Comparison of ENCODE assay signal across 21 cellular contexts in genomic region chr7:4823442-4824119, GRCh38. TPM values are rescaled to one million over a fixed set of nuclear protein-coding genes. Genes with fewer than 3 reads are reported as not detected.
DNase-seq lines count a peak whose midpoint lies in the region; ATAC-seq, FAIRE-seq and TF ChIP-seq lines count a peak whose summit lies in the region.
"Had no signal": no experiment of that assay in that cellular context is flagged by ENCODE, and none has a peak within 500 bp of the region (broad histone marks: within the 10 kb centered on the region; RNA-seq: fewer than 3 reads in every experiment).

No MANE protein-coding gene starts in this region.

- peak overlapping the region; percentile 13 for H3K18ac ChIP-seq in neuronal stem cell (ENCODE audit: low read length)

- no peak overlapping the region for H3K14ac ChIP-seq in neuronal stem cell (ENCODE audit: low read length)

- H3K27ac ChIP-seq in BLaER1 (0 out of 2 replicates have a peak overlapping the region, but pooled peaks have one; percentile 35), K562 (ENCODE audit: extremely low read depth, low read depth, low read length) (no peak overlapping the region), neuronal stem cell (replicated peaks; ENCODE audit: low read length) (no peak overlapping the region)
- H3K27ac ChIP-seq: SJSA1 had no signal

- H3K79me1 ChIP-seq in neuronal stem cell (ENCODE audit: low read depth, low read length): peaks cover 2% of the 10 kb centered on the region

- H3K4me3 ChIP-seq in BLaER1 (no peak overlapping the region), H7 (ENCODE audit: insufficient read depth, low read depth, low read length) (no peak overlapping the region), K562 (no peak overlapping the region), neuronal stem cell (ENCODE audit: low read length in 2 of 2) (no peak overlapping the region)
- H3K4me3 ChIP-seq: SJSA1 had no signal

- H2BK5ac ChIP-seq in neuronal stem cell (ENCODE audit: low read length): peak overlapping the region; percentile 75

- H2AFZ ChIP-seq in K562 (ENCODE audit: low read depth, low read length) (no peak overlapping the region), neuronal stem cell (ENCODE audit: low read length) (no peak overlapping the region)

- no peaks in the 10 kb centered on the region for H3K9me1 ChIP-seq in K562 (ENCODE audit: control insufficient read depth, insufficient read depth, low read length)

- CTCF ChIA-PET in K562 (lab: Yijun Ruan, JAX; ENCODE audit: low intra/inter-chr PET ratio): no interaction called here

- in situ Hi-C loops in K562 (cut with MboI): no loop called here

- DNase-seq in H7 (peak; percentile 37), K562 (ENCODE audit: extremely low read depth in 1 of 4, low spot score in 3 of 4) (no peak), neuronal stem cell (ENCODE audit: low spot score) (no peak), mucosa of gallbladder (ENCODE audit: low spot score) (no peak)
- no peak for DNase-seq in activated T-cell treated with anti-CD3 and anti-CD28 coated beads, Interleukin-2, amount 50 U/mL, for 48 hours
- DNase-seq: Caco-2; CD4-positive, alpha-beta T cell; DMS 273 treated with DMSO at 0.1 percent for 48 hours; GDM1; NCI-H1694; NCI-H2081 treated with DMSO at 0.1 percent for 48 hours; NCI-H2171 treated with DMSO at 0.1 percent for 48 hours; NCI-H524 treated with DMSO at 0.1 percent for 48 hours had no signal

- POLR2A ChIA-PET in K562 (lab: Yijun Ruan, JAX): no interaction called here

- no peak overlapping the region for H3K4ac ChIP-seq in neuronal stem cell (ENCODE audit: low read length)

- BruUV-seq in K562 (replicated peaks; lab: Mats Ljungman, UMichigan): no TSS peak

- no peak overlapping the region for H3K23ac ChIP-seq in neuronal stem cell (ENCODE audit: low read depth, low read length, poor library complexity)

- FAIRE-seq in K562 (lab: Jason Lieb, UNC): no peak
- FAIRE-seq: GM19239, RCC 7860 had no signal

- H2BK120ac ChIP-seq in neuronal stem cell (ENCODE audit: low read depth, low read length): no peak overlapping the region

- TF ChIP-seq RAD21 in K562 (CRISPR knock-in tag; conservative IDR thresholded peaks at IDR 0.05 in 1 of 2, IDR thresholded peaks at IDR 0.05 in 1 of 2): no peak

- H2BK12ac ChIP-seq in neuronal stem cell (ENCODE audit: low read length): no peak overlapping the region

- H3K4me2 ChIP-seq in BLaER1: 0 out of 2 replicates have a peak overlapping the region, but pooled peaks have one; percentile 17
- no peak overlapping the region for H3K4me2 ChIP-seq in K562 (ENCODE audit: insufficient read depth, low read length)
- no peak overlapping the region for H3K4me2 ChIP-seq in neuronal stem cell (ENCODE audit: insufficient read depth, low read length, poor library complexity, severe bottlenecking)

- H3K9ac ChIP-seq in BLaER1 (no peak overlapping the region), K562 (ENCODE audit: insufficient read depth in 1 of 2, low read depth in 2 of 2, low read length in 2 of 2) (no peak overlapping the region; a peak in 1 of 4 replicates), neuronal stem cell (ENCODE audit: low read depth, low read length, poor library complexity) (peak overlapping the region; percentile 70)

- no peak for TF ChIP-seq POLR2A in K562 (conservative IDR thresholded peaks at IDR 0.05)

- ATAC-seq in K562 (peak; percentile 34; the same call in 2 of the 3 replicates), HG03457 (IDR thresholded peaks at IDR 0.05; ENCODE audit: unreplicated experiment) (no peak)
- ATAC-seq: Right ventricle myocardium inferior had no signal

- no peak for TF ChIP-seq EP300 in K562 (IDR thresholded peaks at IDR 0.05; ENCODE audit: low read length)

- H4K20me1 ChIP-seq in BLaER1: no peaks in the 10 kb centered on the region
- H4K20me1 ChIP-seq in K562 (replicated peaks; ENCODE audit: control insufficient read depth, insufficient read depth, low read length): no peaks in the 10 kb centered on the region

- H3K9me3 ChIP-seq in BLaER1 (no peaks in the 10 kb centered on the region), K562 (replicated peaks; ENCODE audit: control insufficient read depth, insufficient read depth, low read depth, low read length) (no peaks in the 10 kb centered on the region), neuronal stem cell (replicated peaks in 1 of 2; ENCODE audit: control insufficient read depth in 2 of 2, insufficient read depth in 1 of 2, low read depth in 1 of 2, low read length in 2 of 2) (no peaks in the 10 kb centered on the region)
- H3K9me3 ChIP-seq: Caco-2, SJSA1 had no signal

- 19% methylated on average over 12 of the region's 14 CpGs for WGBS in K562 (ENCODE audit: insufficient coverage, low coverage, missing lambda C conversion rate)
- no CpG with 5 or more reads among the region's 14 CpGs for WGBS in neuronal stem cell (ENCODE audit: extremely low coverage in 2 of 2, insufficient read length in 2 of 2, insufficient replicate concordance in 1 of 2), 2 donors

- no peaks in the 10 kb centered on the region for H3K27me3 ChIP-seq in BLaER1
- H3K27me3 ChIP-seq in H7 (ENCODE audit: control insufficient read depth, insufficient read depth, low read length): no peaks in the 10 kb centered on the region
- H3K27me3 ChIP-seq in K562 (ENCODE audit: control insufficient read depth in 2 of 2, insufficient read depth in 2 of 2, low read length in 2 of 2): peaks cover 0 to 9% of the 10 kb centered on the region in 2 experiments; a peak in 1 of 5 replicates
- H3K27me3 ChIP-seq in neuronal stem cell (ENCODE audit: control insufficient read depth in 3 of 3, insufficient read depth in 3 of 3, low read depth in 1 of 3, low read length in 3 of 3): no peaks in the 10 kb centered on the region

- H3K4me1 ChIP-seq in BLaER1: peaks cover 70% of the 10 kb centered on the region
- H3K4me1 ChIP-seq in K562 (replicated peaks in 1 of 2; ENCODE audit: control insufficient read depth in 2 of 2, insufficient read depth in 2 of 2, low read length in 2 of 2): peaks cover 0 to 33% of the 10 kb centered on the region in 2 experiments; a peak in 2 of 5 replicates
- no peaks in the 10 kb centered on the region for H3K4me1 ChIP-seq in neuronal stem cell (ENCODE audit: control insufficient read depth in 2 of 2, insufficient read depth in 1 of 2, low read depth in 1 of 2, low read length in 2 of 2)
- H3K4me1 ChIP-seq: Caco-2, SJSA1 had no signal

- peak overlapping the region; percentile 63 for H2AK5ac ChIP-seq in neuronal stem cell (ENCODE audit: low read depth, low read length)

- no peaks in the 10 kb centered on the region for H3K79me2 ChIP-seq in K562 (ENCODE audit: control insufficient read depth, insufficient read depth, low read length)

- no peak overlapping the region for H4K91ac ChIP-seq in neuronal stem cell (ENCODE audit: low read depth, low read length, poor library complexity)

- no peaks in the 10 kb centered on the region for H3K36me3 ChIP-seq in BLaER1
- no peaks in the 10 kb centered on the region for H3K36me3 ChIP-seq in H7 (replicated peaks; ENCODE audit: control insufficient read depth, insufficient read depth, low read length)
- no peaks in the 10 kb centered on the region for H3K36me3 ChIP-seq in K562 (ENCODE audit: control insufficient read depth, insufficient read depth, low read length)
- H3K36me3 ChIP-seq in neuronal stem cell (replicated peaks in 1 of 2; ENCODE audit: control insufficient read depth in 2 of 2, insufficient read depth in 2 of 2, low read length in 2 of 2): no peaks in the 10 kb centered on the region
- H3K36me3 ChIP-seq: SJSA1 had no signal

- H4K8ac ChIP-seq in neuronal stem cell (ENCODE audit: low read depth, low read length): no peak overlapping the region

- H2BK15ac ChIP-seq in neuronal stem cell (ENCODE audit: low read length): no peak overlapping the region

- intact Hi-C loops in K562 (cut with micrococcal nuclease): no loop called here

- no peak for TF ChIP-seq CTCF in K562 (IDR thresholded peaks at IDR 0.05 in 2 of 3, conservative IDR thresholded peaks at IDR 0.05 in 1 of 3; ENCODE audit: insufficient read depth in 2 of 3, low read depth in 1 of 3, low read length in 3 of 3)

RNA-seq across cellular contexts. Expression of gene PAPOLB, which starts 38.2 kb away (rescaled TPM):
- total RNA-seq in H7 (2014; rRNA removed; shearing (Covaris generic)): 0.14 TPM in 1 of 2 replicates, not detected in the other
- total RNA-seq in K562 (2011; cell fraction: chromatin; rRNA removed; ENCODE audit: low replicate concordance): 2.8 and 9.8 TPM in 2 replicates
- 1.0 and 1.3 TPM in 2 replicates for total RNA-seq in K562 (2011; cell fraction: nucleolus; rRNA removed)
- 2.3 and 2.8 TPM in 2 replicates for total RNA-seq in K562 (2011; cell fraction: nucleoplasm; rRNA removed)
- 0.12 TPM in 1 of 2 replicates, not detected in the other for total RNA-seq in K562 (2014; rRNA removed)
- total RNA-seq in K562 (2014; rRNA removed; fragmentation: Illumina TruSeq; extraction: Trizol): 0.26 and 0.33 TPM in 2 replicates
- 0.23 and 0.29 TPM in 2 replicates for total RNA-seq in K562 (2015; rRNA removed; fragmentation: Illumina TruSeq; extraction: Trizol)
- total RNA-seq in K562 (2021): 0.16 and 0.25 TPM in 2 replicates
- 0.01 and 0.04 TPM in 2 replicates for polyA plus RNA-seq in K562 (2011; rRNA removed)
- not detected in 2 replicates for polyA plus RNA-seq in K562 (2011; cell fraction: cytosol; rRNA removed)
- 0.16 and 0.20 TPM in 2 replicates for polyA plus RNA-seq in K562 (2011; cell fraction: nucleus; rRNA removed)
- polyA plus RNA-seq in K562 (2012): 0.03 TPM in 1 of 2 replicates, not detected in the other
- polyA plus RNA-seq in K562 (2014; fragmentation: Illumina TruSeq; extraction: Trizol): not detected in 2 replicates
- polyA plus RNA-seq in K562 (2014; fragmentation: Nextera tagmentation; extraction: Ambion mirVana): not detected
- polyA plus RNA-seq in K562 (2014; rRNA removed): 0.05 TPM in 1 of 2 replicates, not detected in the other
- polyA minus RNA-seq in K562 (2011; rRNA and poly(A)+ RNA removed): 0.81 and 0.99 TPM in 2 replicates
- not detected in 2 replicates for polyA minus RNA-seq in K562 (2011; cell fraction: cytosol; rRNA and poly(A)+ RNA removed)
- 0.94 and 1.6 TPM in 2 replicates for polyA minus RNA-seq in K562 (2011; cell fraction: nucleus; rRNA and poly(A)+ RNA removed)
- not detected for polyA plus RNA-seq in neuronal stem cell (2013, experiment 1 of 2)
- polyA plus RNA-seq in neuronal stem cell (2013, experiment 2 of 2): 0.01 TPM
- total RNA-seq in mucosa of gallbladder: 0.14 TPM
- total RNA-seq: Caco-2; CD4-positive, alpha-beta T cell; Daoy; OCI-LY7; SJSA1 had no signal

RNA-seq across cellular contexts. Expression of gene AP5Z1, which starts 48.2 kb away (rescaled TPM):
- 22.4 and 25.6 TPM in 2 replicates for total RNA-seq in H7 (2014; rRNA removed; shearing (Covaris generic))
- 41.6 and 134 TPM in 2 replicates for total RNA-seq in K562 (2011; cell fraction: chromatin; rRNA removed; ENCODE audit: low replicate concordance)
- total RNA-seq in K562 (2011; cell fraction: nucleolus; rRNA removed): 104 and 127 TPM in 2 replicates
- total RNA-seq in K562 (2011; cell fraction: nucleoplasm; rRNA removed): 53.1 and 59.0 TPM in 2 replicates
- total RNA-seq in K562 (2014; rRNA removed) (19.8 and 23.1 TPM in 2 replicates), K562 (2014; rRNA removed; fragmentation: Illumina TruSeq; extraction: Trizol) (2.7 and 3.3 TPM in 2 replicates), K562 (2015; rRNA removed; fragmentation: Illumina TruSeq; extraction: Trizol) (11.1 and 12.6 TPM in 2 replicates), K562 (2021) (25.6 and 31.1 TPM in 2 replicates), mucosa of gallbladder (45.0 TPM)
- polyA plus RNA-seq in K562 (2011; rRNA removed) (6.4 and 13.9 TPM in 2 replicates), K562 (2014; fragmentation: Illumina TruSeq; extraction: Trizol) (4.1 and 9.6 TPM in 2 replicates), K562 (2014; fragmentation: Nextera tagmentation; extraction: Ambion mirVana) (under 1 TPM; 0.06 to 0.98 TPM), K562 (2014; rRNA removed) (22.1 and 26.3 TPM in 2 replicates)
- polyA plus RNA-seq in K562 (2011; cell fraction: cytosol; rRNA removed): 8.3 and 24.8 TPM in 2 replicates
- polyA plus RNA-seq in K562 (2011; cell fraction: nucleus; rRNA removed): 60.3 and 105 TPM in 2 replicates
- 21.4 and 42.0 TPM in 2 replicates for polyA plus RNA-seq in K562 (2012)
- polyA minus RNA-seq in K562 (2011; rRNA and poly(A)+ RNA removed): 2.1 and 3.0 TPM in 2 replicates
- polyA minus RNA-seq in K562 (2011; cell fraction: cytosol; rRNA and poly(A)+ RNA removed): 8.8 and 9.3 TPM in 2 replicates
- polyA minus RNA-seq in K562 (2011; cell fraction: nucleus; rRNA and poly(A)+ RNA removed): 28.7 and 31.2 TPM in 2 replicates
- polyA plus RNA-seq in neuronal stem cell (2013, experiment 1 of 2): 6.0 TPM
- polyA plus RNA-seq in neuronal stem cell (2013, experiment 2 of 2): 6.1 TPM

RNA-seq across cellular contexts. Expression of gene RADIL, which starts 59.9 kb away (rescaled TPM):
- total RNA-seq in H7 (2014; rRNA removed; shearing (Covaris generic)): 9.8 and 14.1 TPM in 2 replicates
- total RNA-seq in K562 (2011; cell fraction: chromatin; rRNA removed; ENCODE audit: low replicate concordance): 6.8 and 17.5 TPM in 2 replicates
- 12.3 and 13.3 TPM in 2 replicates for total RNA-seq in K562 (2011; cell fraction: nucleolus; rRNA removed)
- 6.7 and 8.8 TPM in 2 replicates for total RNA-seq in K562 (2011; cell fraction: nucleoplasm; rRNA removed)
- total RNA-seq in K562 (2014; rRNA removed) (4.6 and 4.8 TPM in 2 replicates), K562 (2014; rRNA removed; fragmentation: Illumina TruSeq; extraction: Trizol) (0.25 and 0.48 TPM in 2 replicates), K562 (2015; rRNA removed; fragmentation: Illumina TruSeq; extraction: Trizol) (0.91 and 1.4 TPM in 2 replicates), K562 (2021) (8.1 and 8.6 TPM in 2 replicates), mucosa of gallbladder (2.4 TPM)
- polyA plus RNA-seq in K562 (2011; rRNA removed) (2.4 and 2.7 TPM in 2 replicates), K562 (2014; fragmentation: Illumina TruSeq; extraction: Trizol) (1.4 and 2.2 TPM in 2 replicates), K562 (2014; fragmentation: Nextera tagmentation; extraction: Ambion mirVana) (under 1 TPM in 1 of 2 experiments, not detected in 1; 0.06 TPM), K562 (2014; rRNA removed) (4.2 and 5.4 TPM in 2 replicates)
- 3.6 and 9.7 TPM in 2 replicates for polyA plus RNA-seq in K562 (2011; cell fraction: cytosol; rRNA removed)
- 4.8 and 9.7 TPM in 2 replicates for polyA plus RNA-seq in K562 (2011; cell fraction: nucleus; rRNA removed)
- 2.4 and 5.2 TPM in 2 replicates for polyA plus RNA-seq in K562 (2012)
- 1.0 and 3.2 TPM in 2 replicates for polyA minus RNA-seq in K562 (2011; rRNA and poly(A)+ RNA removed)
- polyA minus RNA-seq in K562 (2011; cell fraction: cytosol; rRNA and poly(A)+ RNA removed): 2.8 and 4.6 TPM in 2 replicates
- polyA minus RNA-seq in K562 (2011; cell fraction: nucleus; rRNA and poly(A)+ RNA removed): 3.5 and 5.3 TPM in 2 replicates
- 6.1 TPM for polyA plus RNA-seq in neuronal stem cell (2013, experiment 1 of 2)
- 6.0 TPM for polyA plus RNA-seq in neuronal stem cell (2013, experiment 2 of 2)
- total RNA-seq: Caco-2; CD4-positive, alpha-beta T cell had no signal
